18 cellular contexts compared by ENCODE assay signal in genomic region chr17:44931376-44931775, GRCh38. TPM values are rescaled to one million over a fixed set of nuclear protein-coding genes. Genes with fewer than 3 reads are reported as not detected.
DNase-seq lines count a peak whose midpoint lies in the region; ATAC-seq and TF ChIP-seq lines count a peak whose summit lies in the region.
"Had no signal": no experiment of that assay in that cellular context is flagged by ENCODE, and none has a peak within 500 bp of the region (broad histone marks: within the 10 kb centered on the region; RNA-seq: fewer than 3 reads in every experiment).

No MANE protein-coding gene starts in this region.

- H3K36me3 ChIP-seq in heart left ventricle: peaks cover 0 to 8% (median 0%) of the 10 kb centered on the region in 9 donors
- H3K36me3 ChIP-seq in osteoblast (ENCODE audit: insufficient read depth, low read length): peaks cover 57% of the 10 kb centered on the region
- H3K36me3 ChIP-seq in WERI-Rb-1: peaks cover 99% of the 10 kb centered on the region

- TF ChIP-seq CTCF in heart left ventricle (IDR thresholded peaks at IDR 0.05) (no peak), brain (conservative IDR thresholded peaks at IDR 0.05) (no peak), osteoblast (IDR thresholded peaks at IDR 0.05; ENCODE audit: extremely low read depth, low read depth, low read length) (no peak), nephron progenitor cell (IDR thresholded peaks at IDR 0.05) (no peak), WERI-Rb-1 (IDR thresholded peaks at IDR 0.05; ENCODE audit: low read depth, low read length) (no peak)

- DNase-seq in left ventricle myocardium superior (no peak), heart left ventricle (no peak), osteoblast (ENCODE audit: insufficient read length, low spot score, missing footprints) (peak; percentile 75), nephron progenitor cell (no peak), WERI-Rb-1 (no peak)
- no peak for DNase-seq in natural killer cell treated with Interleukin-12 subunit alpha and Interleukin-12 subunit beta and Interleukin-15 and Interleukin-18, amount 100 ng/mL, for 72 hours (ENCODE audit: low spot score)
- DNase-seq: C1 segment of cervical spinal cord, DMS79, HFFc6, NCI-H1105 treated with DMSO at 0.1 percent for 48 hours, NCI-H1694 treated with DMSO at 0.1 percent for 48 hours, NCI-H2107, NCI-H510A, NCI-H748 treated with DMSO at 0.1 percent for 48 hours, SIG-M5 had no signal

- H3K9me3 ChIP-seq in heart left ventricle: no peaks in the 10 kb centered on the region
- H3K9me3 ChIP-seq in osteoblast (ENCODE audit: low read depth, low read length): no peaks in the 10 kb centered on the region
- no peaks in the 10 kb centered on the region for H3K9me3 ChIP-seq in WERI-Rb-1 (ENCODE audit: severe bottlenecking)

- H3K4me3 Mint-ChIP-seq in brain (no peak overlapping the region), nephron progenitor cell (no peak overlapping the region)
- no peak overlapping the region for H3K4me3 Mint-ChIP-seq in natural killer cell treated with Interleukin-12 subunit alpha and Interleukin-12 subunit beta and Interleukin-15 and Interleukin-18, amount 100 ng/mL, for 72 hours
- H3K4me3 Mint-ChIP-seq: HFFc6 had no signal

- no peak overlapping the region for H2AFZ ChIP-seq in osteoblast (ENCODE audit: low read length)

- H3K79me2 ChIP-seq in osteoblast (ENCODE audit: insufficient read depth, low read length): peaks cover 10% of the 10 kb centered on the region

- 56 to 78% (median 67%) methylated on average over 5 of the region's 5 CpGs for WGBS in heart left ventricle, 4 donors

- H3K4me1 ChIP-seq in heart left ventricle (peaks cover 0 to 28% (median 2%) of the 10 kb centered on the region in 12 donors), osteoblast (ENCODE audit: insufficient read depth, low read length) (no peaks in the 10 kb centered on the region)

- H3K27me3 Mint-ChIP-seq in brain (peaks cover 3% of the 10 kb centered on the region), nephron progenitor cell (ENCODE audit: low read depth, poor library complexity) (no peaks in the 10 kb centered on the region)
- no peaks in the 10 kb centered on the region for H3K27me3 Mint-ChIP-seq in natural killer cell treated with Interleukin-12 subunit alpha and Interleukin-12 subunit beta and Interleukin-15 and Interleukin-18, amount 100 ng/mL, for 72 hours

- H3K9me3 Mint-ChIP-seq in brain (no peaks in the 10 kb centered on the region), nephron progenitor cell (no peaks in the 10 kb centered on the region)
- H3K9me3 Mint-ChIP-seq in natural killer cell treated with Interleukin-12 subunit alpha and Interleukin-12 subunit beta and Interleukin-15 and Interleukin-18, amount 100 ng/mL, for 72 hours: no peaks in the 10 kb centered on the region
- H3K9me3 Mint-ChIP-seq: HFFc6 had no signal

- no peak overlapping the region for H3K4me3 ChIP-seq in heart left ventricle
- no peak overlapping the region for H3K4me3 ChIP-seq in osteoblast (ENCODE audit: insufficient read depth, low read length)
- H3K4me3 ChIP-seq in WERI-Rb-1 (ENCODE audit: low read depth, low read length): no peak overlapping the region
- H3K4me3 ChIP-seq: K562 had no signal

- peak overlapping the region in 4 of 5 experiments; percentile 55 to 87 (median 78) for H3K27ac Mint-ChIP-seq in brain
- no peak overlapping the region for H3K27ac Mint-ChIP-seq in nephron progenitor cell
- no peak overlapping the region for H3K27ac Mint-ChIP-seq in natural killer cell treated with Interleukin-12 subunit alpha and Interleukin-12 subunit beta and Interleukin-15 and Interleukin-18, amount 100 ng/mL, for 72 hours
- H3K27ac Mint-ChIP-seq: HFFc6 had no signal

- ATAC-seq in left ventricle myocardium superior (peak; percentile 36), heart left ventricle (no peak)
- ATAC-seq in natural killer cell treated with Interleukin-12 subunit alpha and Interleukin-12 subunit beta and Interleukin-15 and Interleukin-18, amount 100 ng/mL, for 72 hours: no peak
- ATAC-seq: K562 had no signal

- no peaks in the 10 kb centered on the region for H4K20me1 ChIP-seq in osteoblast (ENCODE audit: insufficient read depth, low read length)

- H3K27me3 ChIP-seq in heart left ventricle: no peaks in the 10 kb centered on the region
- H3K27me3 ChIP-seq in osteoblast (ENCODE audit: insufficient read depth, low read length): no peaks in the 10 kb centered on the region
- H3K27me3 ChIP-seq in WERI-Rb-1 (ENCODE audit: insufficient read depth, low read depth, severe bottlenecking): no peaks in the 10 kb centered on the region

- TF ChIP-seq POLR2A in heart left ventricle (IDR thresholded peaks at IDR 0.05): no peak

- H3K27ac ChIP-seq in heart left ventricle: no peak overlapping the region
- H3K27ac ChIP-seq in osteoblast (ENCODE audit: low read depth, low read length): no peak overlapping the region
- H3K27ac ChIP-seq in WERI-Rb-1: no peak overlapping the region

- H3K4me1 Mint-ChIP-seq in brain (no peaks in the 10 kb centered on the region), nephron progenitor cell (no peaks in the 10 kb centered on the region)
- peaks cover 0 to 5% of the 10 kb centered on the region in 2 donors for H3K4me1 Mint-ChIP-seq in natural killer cell treated with Interleukin-12 subunit alpha and Interleukin-12 subunit beta and Interleukin-15 and Interleukin-18, amount 100 ng/mL, for 72 hours (ENCODE audit: low read depth in 2 of 2)

- intact Hi-C loops in left ventricle myocardium superior (cut with micrococcal nuclease) (no loop called here), heart left ventricle (cut with DNase I) (no loop called here)

- H3K4me2 ChIP-seq in osteoblast (ENCODE audit: insufficient read depth, low read length): no peak overlapping the region

- H3K36me3 Mint-ChIP-seq in brain (peaks cover 5% of the 10 kb centered on the region), nephron progenitor cell (ENCODE audit: low read depth) (peaks cover 38% of the 10 kb centered on the region)
- no peaks in the 10 kb centered on the region for H3K36me3 Mint-ChIP-seq in natural killer cell treated with Interleukin-12 subunit alpha and Interleukin-12 subunit beta and Interleukin-15 and Interleukin-18, amount 100 ng/mL, for 72 hours

RNA-seq across cellular contexts. Expression of gene GFAP, which starts 16.1 kb away (rescaled TPM):
- total RNA-seq in left ventricle myocardium superior: 4.2 TPM
- total RNA-seq in heart left ventricle: 10 to 100 TPM in 1 of 9 donors, 1 to 10 TPM in 7, under 1 TPM in 1; 0.94 to 12.4 (median 5.8) TPM
- polyA plus RNA-seq in heart left ventricle: 1 to 10 TPM; 3.7 to 6.9 TPM
- polyA plus RNA-seq in brain (ENCODE audit: insufficient read depth, low read depth, low replicate concordance): 4,939 TPM
- total RNA-seq in osteoblast: under 0.01 TPM in 2 replicates
- not detected for total RNA-seq in natural killer cell treated with Interleukin-12 subunit alpha and Interleukin-12 subunit beta and Interleukin-15 and Interleukin-18, amount 100 ng/mL, for 72 hours
- total RNA-seq: HFFc6, OCI-LY7 had no signal

RNA-seq across cellular contexts. Expression of gene KIF18B, which starts 16.2 kb away (rescaled TPM):
- total RNA-seq in left ventricle myocardium superior: 3.2 TPM
- 1 to 10 TPM in 1 of 9 donors, under 1 TPM in 7, not detected in 1; 0.06 to 5.4 (median 0.44) TPM for total RNA-seq in heart left ventricle
- under 1 TPM; 0.12 to 0.19 TPM for polyA plus RNA-seq in heart left ventricle
- polyA plus RNA-seq in brain (ENCODE audit: insufficient read depth, low read depth, low replicate concordance): 10.9 TPM
- total RNA-seq in osteoblast: 0.72 and 1.2 TPM in 2 replicates
- total RNA-seq in natural killer cell treated with Interleukin-12 subunit alpha and Interleukin-12 subunit beta and Interleukin-15 and Interleukin-18, amount 100 ng/mL, for 72 hours: 100 to 1,000 TPM in 1 of 2 donors, 10 to 100 TPM in 1; 26.5 to 100 TPM

RNA-seq across cellular contexts. Expression of gene EFTUD2, which starts 32.1 kb away (rescaled TPM):
- total RNA-seq in left ventricle myocardium superior: 54.4 TPM
- total RNA-seq in heart left ventricle: 100 to 1,000 TPM in 1 of 9 donors, 10 to 100 TPM in 8; 37.1 to 106 (median 65.0) TPM
- polyA plus RNA-seq in heart left ventricle: 10 to 100 TPM; 21.3 to 71.7 TPM
- 95.8 TPM for polyA plus RNA-seq in brain (ENCODE audit: insufficient read depth, low read depth, low replicate concordance)
- total RNA-seq in osteoblast: 72.7 and 81.0 TPM in 2 replicates
- 100 to 1,000 TPM; 192 to 232 TPM for total RNA-seq in natural killer cell treated with Interleukin-12 subunit alpha and Interleukin-12 subunit beta and Interleukin-15 and Interleukin-18, amount 100 ng/mL, for 72 hours

RNA-seq across cellular contexts. Expression of gene C1QL1, which starts 36.7 kb away (rescaled TPM):
- total RNA-seq in left ventricle myocardium superior (15.2 TPM), heart left ventricle (1 to 10 TPM in 6 of 9 donors, under 1 TPM in 3; 0.66 to 5.8 (median 1.4) TPM), osteoblast (under 0.01 TPM in 1 of 2 replicates, not detected in the other)
- polyA plus RNA-seq in heart left ventricle (1 to 10 TPM; 1.4 to 5.1 TPM), brain (ENCODE audit: insufficient read depth, low read depth, low replicate concordance) (47.6 TPM)
- total RNA-seq in natural killer cell treated with Interleukin-12 subunit alpha and Interleukin-12 subunit beta and Interleukin-15 and Interleukin-18, amount 100 ng/mL, for 72 hours: not detected
- total RNA-seq: OCI-LY7 had no signal

Comparison
In these comparisons a context has a peak if more than half of its experiments do, and no peak if none do; other contexts are left out.
1. H3K27ac Mint-ChIP-seq: peak in brain (4 of 5); none in nephron progenitor cell (single experiment) and natural killer cell treated with Interleukin-12 subunit alpha and Interleukin-12 subunit beta and Interleukin-15 and Interleukin-18, amount 100 ng/mL, for 72 hours (0 of 2).